ENCODE assay signal across 26 cellular contexts in the genomic region with DNA sequence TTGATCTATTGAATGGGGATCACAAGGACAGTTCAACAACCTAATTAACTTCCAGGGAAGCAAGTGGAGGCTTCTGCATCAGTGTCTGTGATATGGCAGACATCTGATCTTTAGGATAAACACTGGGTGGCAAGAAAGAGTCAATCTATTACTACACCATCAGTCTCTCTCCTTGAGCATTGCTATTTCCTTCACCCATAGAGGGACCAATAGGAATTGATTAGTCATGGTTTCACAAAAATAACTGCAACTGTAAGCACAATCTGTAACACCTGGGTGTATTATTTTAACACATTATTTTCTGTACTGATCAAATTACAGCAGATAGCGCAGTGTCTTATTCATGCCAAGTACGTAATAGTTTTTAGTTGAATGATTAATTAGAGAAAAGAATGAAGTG. TPM values are rescaled to one million over a fixed set of nuclear protein-coding genes. Genes with fewer than 3 reads are reported as not detected.
DNase-seq lines count a peak whose midpoint lies in the region; ATAC-seq, FAIRE-seq and TF ChIP-seq lines count a peak whose summit lies in the region.
"Had no signal": no experiment of that assay in that cellular context is flagged by ENCODE, and none has a peak within 500 bp of the region (broad histone marks: within the 10 kb centered on the region; RNA-seq: fewer than 3 reads in every experiment).

No MANE protein-coding gene starts in this region.

- POLR2A ChIA-PET in A549 (lab: Yijun Ruan, JAX) = no interaction called here
- POLR2A ChIA-PET in activated B cell treated with CpG ODN at 0.5 μM for 24 hours (lab: Charles Lee) = interaction anchor here (0.6 kb wide), 1 partner anchor 54 kb away, joined by 4 read pairs; no protein-coding TSS in a partner anchor

- H3K36me3 Mint-ChIP-seq in activated B cell treated with CpG ODN at 0.5 μM for 24 hours (ENCODE audit: low read depth) = peaks cover 75% of the 10 kb centered on the region

- TF ChIP-seq RAD21 in A549 (conservative IDR thresholded peaks at IDR 0.05 in 1 of 2, IDR thresholded peaks at IDR 0.05 in 1 of 2) = no peak

- no peak for TF ChIP-seq EP300 in A549 (IDR thresholded peaks at IDR 0.05)

- FAIRE-seq in A549 (lab: Jason Lieb, UNC) = no peak
- FAIRE-seq: endometrium, GM12878 had no signal

- TF ChIP-seq POLR2A in A549 (IDR thresholded peaks at IDR 0.05; ENCODE audit: low read length) (no peak), spleen (IDR thresholded peaks at IDR 0.05) (no peak)

- TF ChIP-seq CTCF in A549 (IDR thresholded peaks at IDR 0.05) (no peak), activated B cell treated with CpG ODN at 0.5 μM for 24 hours (IDR thresholded peaks at IDR 0.05) (no peak), epithelial cell of esophagus (IDR thresholded peaks at IDR 0.05; ENCODE audit: insufficient read depth, low read depth, low read length, missing control alignments) (no peak), spleen (IDR thresholded peaks at IDR 0.05 in 8 of 11, conservative IDR thresholded peaks at IDR 0.05 in 3 of 11) (no peak)

- H3K36me3 ChIP-seq in spleen = peaks cover 0 to 98% (median 50%) of the 10 kb centered on the region in 6 donors
- H3K36me3 ChIP-seq: breast epithelium had no signal

- intact Hi-C loops in activated B cell treated with CpG ODN at 0.5 μM for 24 hours (cut with micrococcal nuclease) = loop anchor here (2.0 to 5.0 kb wide), 2 partner anchors 14 to 47 kb away; no protein-coding TSS in a partner anchor
- intact Hi-C loops in spleen (cut with DNase I; ENCODE audit: low total_unique reads) = no loop called here
- intact Hi-C loops in left ventricle myocardium superior (cut with micrococcal nuclease) = no loop called here

- no peaks in the 10 kb centered on the region for H3K27me3 ChIP-seq in spleen (replicated peaks in 1 of 7)
- H3K27me3 ChIP-seq: breast epithelium had no signal

- H3K27me3 Mint-ChIP-seq in activated B cell treated with CpG ODN at 0.5 μM for 24 hours = no peaks in the 10 kb centered on the region
- H3K27me3 Mint-ChIP-seq: naive B cell, T-helper 17 cell, type B pancreatic cell had no signal

- H3K4me3 Mint-ChIP-seq in activated B cell treated with CpG ODN at 0.5 μM for 24 hours = no peak overlapping the region
- H3K4me3 Mint-ChIP-seq: naive B cell, T-helper 17 cell, type B pancreatic cell had no signal

- H3K4me3 ChIP-seq in A549 (no peak overlapping the region), epithelial cell of esophagus (ENCODE audit: low read length) (no peak overlapping the region), spleen (no peak overlapping the region)
- H3K4me3 ChIP-seq: breast epithelium, GM12878 had no signal

- DNase-seq in NCI-H1105 treated with DMSO at 0.1 percent for 48 hours (lab: John Stamatoyannopoulos, UW) = peak; percentile 4
- no peak for DNase-seq in NCI-H1105 (lab: John Stamatoyannopoulos, UW)
- no peak for DNase-seq in A549 (ENCODE audit: low read depth in 1 of 2, low spot score in 1 of 2)
- DNase-seq in activated B cell treated with CpG ODN at 0.5 μM for 24 hours = no peak
- peak; percentile 10 for DNase-seq in epithelial cell of esophagus (ENCODE audit: low read depth)
- DNase-seq in spleen = no peak
- no peak for DNase-seq in left ventricle myocardium superior
- no peak for DNase-seq in NCI-H226
- DNase-seq: 8988T; activated CD4-positive, alpha-beta T cell treated with anti-CD3 and anti-CD28 coated beads, Interleukin-2, amount 50 U/mL, for 4 hours; AML-193; Caco-2; cortex of kidney; DMS79 treated with DMSO at 0.1 percent for 48 hours; Kasumi-1; naive B cell; NCI-H1417; NCI-H526; occipital lobe; stimulated activated CD4-positive, alpha-beta T cell treated with anti-CD3 and anti-CD28 coated beads, Interleukin-4, amount 100 ng/mL, for 4 hours; T-helper 17 cell had no signal

- peak overlapping the region; percentile 47 for H3K27ac Mint-ChIP-seq in activated B cell treated with CpG ODN at 0.5 μM for 24 hours
- H3K27ac Mint-ChIP-seq: T-helper 17 cell, type B pancreatic cell had no signal

- no peak overlapping the region for H3K27ac ChIP-seq in A549
- H3K27ac ChIP-seq in spleen = no peak overlapping the region
- H3K27ac ChIP-seq: breast epithelium had no signal

- 97% methylated on average over 2 of the region's 2 CpGs for WGBS in A549 (ENCODE audit: missing lambda C conversion rate)
- 95 to 100% (median 97%) methylated on average over 2 of the region's 2 CpGs for WGBS in spleen, 5 donors

- no peaks in the 10 kb centered on the region for H3K4me1 ChIP-seq in A549
- peaks cover 0 to 12% (median 0%) of the 10 kb centered on the region in 6 donors for H3K4me1 ChIP-seq in spleen
- H3K4me1 ChIP-seq: breast epithelium, Caco-2 had no signal

- no peak for ATAC-seq in A549
- ATAC-seq in activated B cell treated with CpG ODN at 0.5 μM for 24 hours (ENCODE audit: low read depth) = no peak
- no peak for ATAC-seq in left ventricle myocardium superior
- ATAC-seq: GM12878, HCT116, T-helper 17 cell had no signal

- no peaks in the 10 kb centered on the region for H3K9me3 ChIP-seq in A549
- H3K9me3 ChIP-seq in spleen = no peaks in the 10 kb centered on the region
- H3K9me3 ChIP-seq: breast epithelium, Caco-2 had no signal

- no peaks in the 10 kb centered on the region for H3K9me3 Mint-ChIP-seq in activated B cell treated with CpG ODN at 0.5 μM for 24 hours
- H3K9me3 Mint-ChIP-seq: naive B cell, type B pancreatic cell had no signal

- CTCF ChIA-PET in A549 (lab: Yijun Ruan, JAX) (no interaction called here), activated B cell treated with CpG ODN at 0.5 μM for 24 hours (lab: Charles Lee) (no interaction called here)

- no peak overlapping the region for H3K4me2 ChIP-seq in A549

- H3K4me1 Mint-ChIP-seq in activated B cell treated with CpG ODN at 0.5 μM for 24 hours = no peaks in the 10 kb centered on the region

TF ChIP-seq in A549, 52 proteins besides CTCF, POLR2A, EP300 and RAD21:
- TF ChIP-seq MAFK (IDR thresholded peaks at IDR 0.05; ENCODE audit: partially characterized antibody) (peak; percentile 53), ZSCAN20 (CRISPR knock-in tag; IDR thresholded peaks at IDR 0.05) (no peak)

RNA-seq across cellular contexts. Expression of gene USP24, which starts 50.3 kb away (rescaled TPM):
- 21.7 and 24.5 TPM in 2 replicates for polyA plus RNA-seq in A549 (2011; rRNA removed)
- 4.6 and 5.3 TPM in 2 replicates for polyA plus RNA-seq in A549 (2012; cell fraction: cytosol; rRNA removed)
- 6.4 and 12.2 TPM in 2 replicates for polyA plus RNA-seq in A549 (2012; cell fraction: nucleus; rRNA removed)
- polyA plus RNA-seq in A549 (2017; fragmentation: RNase III; extraction: RNeasy Plus Mini Kit Qiagen cat#74134 plus additional on column Dnase treatment) = 13.4 to 17.4 TPM (median 14.7 TPM) in 3 replicates
- 34.7 and 38.2 TPM in 2 replicates for polyA minus RNA-seq in A549 (2011; rRNA and poly(A)+ RNA removed)
- total RNA-seq in activated B cell treated with CpG ODN at 0.5 μM for 24 hours = 91.4 and 93.2 TPM in 2 replicates
- 10 to 100 TPM; 57.9 to 94.5 (median 74.2) TPM for total RNA-seq in spleen
- 10 to 100 TPM; 11.6 to 17.1 (median 15.3) TPM for polyA plus RNA-seq in spleen
- 33.1 TPM for total RNA-seq in left ventricle myocardium superior

Comparison
In these comparisons a context has a peak if more than half of its experiments do, and no peak if none do; other contexts are left out.
1. DNase-seq: peak in NCI-H1105 treated with DMSO at 0.1 percent for 48 hours (single experiment) and epithelial cell of esophagus (single experiment); none in NCI-H1105 (single experiment), A549 (0 of 2), activated B cell treated with CpG ODN at 0.5 μM for 24 hours (single experiment), spleen (single experiment), left ventricle myocardium superior (single experiment) and NCI-H226 (single experiment).